ENCODE assay signal across 9 cellular contexts in the genomic region with DNA sequence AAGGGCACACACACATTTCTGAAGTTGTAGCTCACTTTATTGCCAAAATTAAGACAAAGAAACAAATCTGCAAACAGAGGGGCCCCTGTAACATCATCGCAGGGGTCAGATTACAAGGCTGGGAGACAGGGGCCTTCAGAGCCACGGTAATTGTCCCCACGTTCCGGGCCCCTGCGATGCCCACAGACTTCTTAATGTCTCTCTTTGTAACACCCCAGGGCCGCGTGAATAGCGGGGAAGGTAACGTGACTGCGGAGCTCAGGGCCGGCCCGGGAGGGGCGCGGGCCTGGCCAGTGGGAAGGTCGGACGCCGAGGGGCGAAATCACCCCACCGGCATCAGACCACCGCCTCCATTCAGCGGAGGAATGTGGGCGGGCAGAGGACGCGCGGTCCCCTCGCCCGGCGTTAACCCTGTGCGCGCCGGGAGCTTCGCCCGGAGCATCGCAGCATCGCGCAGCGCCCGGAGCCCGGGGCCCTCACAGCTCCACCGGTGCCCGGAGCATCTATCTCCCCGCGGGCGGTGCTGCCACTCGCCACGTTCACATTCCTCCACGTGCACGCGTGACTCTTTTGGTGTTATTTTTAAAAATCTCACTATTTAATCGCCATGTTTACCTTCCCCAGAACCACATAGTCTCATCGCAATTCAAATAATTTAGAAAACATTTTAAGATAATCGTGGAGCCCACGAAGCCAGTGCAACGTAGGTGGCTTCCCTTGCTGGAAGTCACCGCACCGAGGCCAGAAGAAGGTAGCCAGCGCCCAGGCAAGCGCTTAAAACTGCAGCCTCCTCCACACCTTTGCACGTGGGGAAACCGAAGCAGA. TPM values are rescaled to one million over a fixed set of nuclear protein-coding genes. Genes with fewer than 3 reads are reported as not detected.
DNase-seq lines count a peak whose midpoint lies in the region; ATAC-seq and TF ChIP-seq lines count a peak whose summit lies in the region.
"Had no signal": no experiment of that assay in that cellular context is flagged by ENCODE, and none has a peak within 500 bp of the region (broad histone marks: within the 10 kb centered on the region; RNA-seq: fewer than 3 reads in every experiment).

No MANE protein-coding gene starts in this region.

- H3K4me1 ChIP-seq in KMS-11 (ENCODE audit: low read depth, poor library complexity, severe bottlenecking) = no peaks in the 10 kb centered on the region

- H3K27ac Mint-ChIP-seq in Calu3 (ENCODE audit: unreplicated experiment) = peak overlapping the region; percentile 66
- H3K27ac Mint-ChIP-seq in neural crest cell (ENCODE audit: unreplicated experiment) = peak overlapping the region; percentile 99

- DNase-seq in Calu3 (peak; percentile 16), foreskin melanocyte (peak; percentile 40), neural crest cell (ENCODE audit: low read depth, low spot score) (peak; percentile 87), T-helper 9 cell (no peak)
- peak; percentile 70 for DNase-seq in activated effector memory CD4-positive, alpha-beta T cell treated with anti-CD3 and anti-CD28 coated beads, Interleukin-2, amount 50 U/mL, for 16 hours

- H3K79me2 ChIP-seq in KMS-11 (ENCODE audit: insufficient read depth, low read depth) = no peaks in the 10 kb centered on the region

- no TSS peak for BruUV-seq in Calu3 (replicated peaks; lab: Mats Ljungman, UMichigan)

- H3K4me2 ChIP-seq in KMS-11 = peak overlapping the region; percentile 13; the same call in 1 of the 2 replicates

- H3K4me1 Mint-ChIP-seq in Calu3 (ENCODE audit: low read depth, unreplicated experiment) (peaks cover 14% of the 10 kb centered on the region), neural crest cell (peaks cover 79% of the 10 kb centered on the region)

- H3K27me3 Mint-ChIP-seq in Calu3 (ENCODE audit: unreplicated experiment) (no peaks in the 10 kb centered on the region), neural crest cell (ENCODE audit: low read depth) (no peaks in the 10 kb centered on the region)

- CTCF ChIA-PET in Calu3 (lab: Charles Lee) = no interaction called here

- intact Hi-C loops in Calu3 (cut with micrococcal nuclease; ENCODE audit: unreplicated experiment) = no loop called here

- H3K4me3 ChIP-seq in KMS-11 (IDR thresholded peaks at IDR 0.05; ENCODE audit: insufficient read depth, low read depth, low read length) = no peak overlapping the region
- H3K4me3 ChIP-seq: K562 had no signal

- no peaks in the 10 kb centered on the region for H4K20me1 ChIP-seq in KMS-11 (ENCODE audit: insufficient read depth)

- H3K4me3 Mint-ChIP-seq in Calu3 (ENCODE audit: low read depth, unreplicated experiment) (peak overlapping the region; percentile 83), neural crest cell (peak overlapping the region; percentile 87)

- no peaks in the 10 kb centered on the region for H3K27me3 ChIP-seq in KMS-11 (ENCODE audit: insufficient read depth, low read depth)

- H3K36me3 Mint-ChIP-seq in Calu3 (ENCODE audit: insufficient read depth, unreplicated experiment) = no peaks in the 10 kb centered on the region
- H3K36me3 Mint-ChIP-seq in neural crest cell (ENCODE audit: low read depth) = no peaks in the 10 kb centered on the region

- TF ChIP-seq CTCF in Calu3 (IDR thresholded peaks at IDR 0.05; ENCODE audit: unreplicated experiment) (no peak), KMS-11 (conservative IDR thresholded peaks at IDR 0.05; ENCODE audit: low read depth, low read length) (no peak), neural crest cell (conservative IDR thresholded peaks at IDR 0.05) (no peak)

- no peaks in the 10 kb centered on the region for H3K36me3 ChIP-seq in KMS-11 (ENCODE audit: insufficient read depth)

- ATAC-seq in GM18511 (IDR thresholded peaks at IDR 0.05; ENCODE audit: unreplicated experiment) (no peak), GM19035 (IDR thresholded peaks at IDR 0.05; ENCODE audit: unreplicated experiment) (no peak)
- ATAC-seq: K562 had no signal

- H3K9me3 Mint-ChIP-seq in Calu3 (ENCODE audit: low read depth, unreplicated experiment) = no peaks in the 10 kb centered on the region
- no peaks in the 10 kb centered on the region for H3K9me3 Mint-ChIP-seq in neural crest cell

- no peak overlapping the region for H3K9ac ChIP-seq in KMS-11

- peak overlapping the region; percentile 39 for H2AFZ ChIP-seq in KMS-11 (ENCODE audit: low read depth)

- no peak overlapping the region for H3K27ac ChIP-seq in KMS-11

RNA-seq across cellular contexts. Expression of a gene that starts 22.0 kb away (rescaled TPM):
- 1.9 and 2.1 TPM in 2 replicates for total RNA-seq in Calu3 (2022)
- total RNA-seq in neural crest cell = 413 and 420 TPM in 2 replicates

RNA-seq across cellular contexts. Expression of a gene that starts 36.3 kb away (rescaled TPM):
- 29.2 and 30.7 TPM in 2 replicates for total RNA-seq in Calu3 (2022)
- 41.7 and 46.0 TPM in 2 replicates for total RNA-seq in neural crest cell

Comparison
In these comparisons a context has a peak if more than half of its experiments do, and no peak if none do; other contexts are left out.
1. RNA of a gene that starts 22.0 kb away (total RNA-seq): 413 to 420 TPM in neural crest cell; 1.9 to 2.1 TPM in Calu3; every median in the first group is over 100 times any median in the second.